ENCODE assay signal across 2 cellular contexts in the genomic region with DNA sequence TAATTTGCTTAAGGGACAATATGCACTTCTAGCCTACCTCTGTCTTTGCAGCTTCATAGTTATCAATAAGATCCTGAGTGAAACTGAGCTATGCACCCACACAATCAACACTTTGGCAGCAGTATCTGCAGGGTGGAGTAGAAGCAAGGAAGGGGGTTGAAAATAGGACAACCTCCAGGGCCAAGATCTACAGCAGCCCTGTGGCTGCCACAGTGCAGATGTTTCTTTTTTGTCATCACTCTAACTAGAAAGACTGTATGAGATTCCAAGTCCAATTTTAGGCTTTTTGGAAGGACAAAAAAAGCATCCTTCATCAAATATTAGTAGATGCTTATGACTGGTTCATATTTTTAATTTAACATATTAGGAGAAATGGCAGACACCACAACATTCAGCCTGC.
TF ChIP-seq lines count a peak whose summit lies in the region.

No MANE protein-coding gene starts in this region.

TF ChIP-seq in SK-N-SH, 30 proteins besides CTCF, POLR2A, EP300 and RAD21 (continued from another document):
- TF ChIP-seq, protein P1, sequence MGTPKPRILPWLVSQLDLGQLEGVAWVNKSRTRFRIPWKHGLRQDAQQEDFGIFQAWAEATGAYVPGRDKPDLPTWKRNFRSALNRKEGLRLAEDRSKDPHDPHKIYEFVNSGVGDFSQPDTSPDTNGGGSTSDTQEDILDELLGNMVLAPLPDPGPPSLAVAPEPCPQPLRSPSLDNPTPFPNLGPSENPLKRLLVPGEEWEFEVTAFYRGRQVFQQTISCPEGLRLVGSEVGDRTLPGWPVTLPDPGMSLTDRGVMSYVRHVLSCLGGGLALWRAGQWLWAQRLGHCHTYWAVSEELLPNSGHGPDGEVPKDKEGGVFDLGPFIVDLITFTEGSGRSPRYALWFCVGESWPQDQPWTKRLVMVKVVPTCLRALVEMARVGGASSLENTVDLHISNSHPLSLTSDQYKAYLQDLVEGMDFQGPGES (IDR thresholded peaks at IDR 0.05; ENCODE audit: low read depth, low read length): no peak

TF ChIP-seq in SK-N-SH treated with all-trans-retinoic acid at 6 μM for 48 hours, 23 proteins besides CTCF, POLR2A, EP300 and RAD21 (continued from another document):
- TF ChIP-seq OSR1 (CRISPR knock-in tag; IDR thresholded peaks at IDR 0.05) (no peak), BACH2 (CRISPR knock-in tag; IDR thresholded peaks at IDR 0.05; ENCODE audit: borderline replicate concordance) (no peak), CREB5 (CRISPR knock-in tag; IDR thresholded peaks at IDR 0.05; ENCODE audit: low read depth) (no peak), ZNF565 (CRISPR knock-in tag; conservative IDR thresholded peaks at IDR 0.05; ENCODE audit: low read depth) (no peak), SNAI2 (CRISPR knock-in tag; IDR thresholded peaks at IDR 0.05) (no peak), GLIS3 (CRISPR knock-in tag; IDR thresholded peaks at IDR 0.05) (no peak), ZC3H10 (CRISPR knock-in tag; IDR thresholded peaks at IDR 0.05) (no peak)
- TF ChIP-seq, protein P2, sequence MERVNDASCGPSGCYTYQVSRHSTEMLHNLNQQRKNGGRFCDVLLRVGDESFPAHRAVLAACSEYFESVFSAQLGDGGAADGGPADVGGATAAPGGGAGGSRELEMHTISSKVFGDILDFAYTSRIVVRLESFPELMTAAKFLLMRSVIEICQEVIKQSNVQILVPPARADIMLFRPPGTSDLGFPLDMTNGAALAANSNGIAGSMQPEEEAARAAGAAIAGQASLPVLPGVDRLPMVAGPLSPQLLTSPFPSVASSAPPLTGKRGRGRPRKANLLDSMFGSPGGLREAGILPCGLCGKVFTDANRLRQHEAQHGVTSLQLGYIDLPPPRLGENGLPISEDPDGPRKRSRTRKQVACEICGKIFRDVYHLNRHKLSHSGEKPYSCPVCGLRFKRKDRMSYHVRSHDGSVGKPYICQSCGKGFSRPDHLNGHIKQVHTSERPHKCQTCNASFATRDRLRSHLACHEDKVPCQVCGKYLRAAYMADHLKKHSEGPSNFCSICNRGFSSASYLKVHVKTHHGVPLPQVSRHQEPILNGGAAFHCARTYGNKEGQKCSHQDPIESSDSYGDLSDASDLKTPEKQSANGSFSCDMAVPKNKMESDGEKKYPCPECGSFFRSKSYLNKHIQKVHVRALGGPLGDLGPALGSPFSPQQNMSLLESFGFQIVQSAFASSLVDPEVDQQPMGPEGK (CRISPR knock-in tag; IDR thresholded peaks at IDR 0.05; ENCODE audit: borderline replicate concordance): no peak
